ENCODE assay signal across 26 cellular contexts in genomic region chr3:160061525-160061924, GRCh38.
A peak's percentile ranks its signal among the peaks of the same experiment; 100 is the strongest.
DNase-seq lines count a peak whose midpoint lies in the region; ATAC-seq, FAIRE-seq and TF ChIP-seq lines count a peak whose summit lies in the region.
"Had no signal": no experiment of that assay in that cellular context is flagged by ENCODE, and none has a peak within 500 bp of the region (broad histone marks: within the 10 kb centered on the region; RNA-seq: fewer than 3 reads in every experiment).

No MANE protein-coding gene starts in this region.

- FAIRE-seq in K562 (lab: Jason Lieb, UNC) = no peak
- FAIRE-seq: GM12891 had no signal

- H3K4me2 ChIP-seq in K562 (ENCODE audit: insufficient read depth, low read length) = no peak overlapping the region; the same call in 1 of the 2 replicates
- H3K4me2 ChIP-seq: KMS-11 had no signal

- DNase-seq in activated CD4-positive, alpha-beta T cell treated with anti-CD3 and anti-CD28 coated beads for 36 hours = peak; percentile 9
- no peak for DNase-seq in activated CD4-positive, alpha-beta T cell treated with anti-CD3 and anti-CD28 coated beads, Interleukin-2, amount 50 U/mL, for 1 hour
- no peak for DNase-seq in CD4-positive, alpha-beta memory T cell
- DNase-seq in activated CD4-positive, alpha-beta memory T cell treated with anti-CD3 and anti-CD28 coated beads for 36 hours = no peak
- DNase-seq in K562 (ENCODE audit: extremely low read depth in 1 of 4, low spot score in 3 of 4) = no peak
- no peak for DNase-seq in SK-N-DZ (ENCODE audit: low spot score)
- no peak for DNase-seq in GM13976 (ENCODE audit: low spot score)
- DNase-seq in GM10248 (ENCODE audit: extremely low spot score) = no peak
- DNase-seq: 8988T; activated CD4-positive, alpha-beta T cell treated with anti-CD3 and anti-CD28 coated beads for 4 hours; central memory CD4-positive, alpha-beta T cell; heart left ventricle; MM.1S; mucosa of descending colon; NCI-H1436 treated with DMSO at 0.1 percent for 48 hours; NCI-H446; NCI-H82; right cardiac atrium; spleen; stimulated activated CD4-positive, alpha-beta T cell treated with anti-CD3 and anti-CD28 coated beads, Interleukin-2, amount 100 ng/mL, for 48 hours had no signal

- intact Hi-C loops in activated CD4-positive, alpha-beta T cell treated with anti-CD3 and anti-CD28 coated beads for 36 hours (cut with DNase I, micrococcal nuclease) = no loop called here
- intact Hi-C loops in CD4-positive, alpha-beta memory T cell (cut with micrococcal nuclease) = no loop called here
- intact Hi-C loops in activated CD4-positive, alpha-beta memory T cell treated with anti-CD3 and anti-CD28 coated beads for 36 hours (cut with micrococcal nuclease) = no loop called here
- intact Hi-C loops in K562 (cut with micrococcal nuclease) = no loop called here

- H3K36me3 ChIP-seq in CD4-positive, alpha-beta memory T cell (ENCODE audit: insufficient read depth, low read length) = no peaks in the 10 kb centered on the region
- H3K36me3 ChIP-seq in K562 (ENCODE audit: control insufficient read depth, insufficient read depth, low read length) = no peaks in the 10 kb centered on the region
- H3K36me3 ChIP-seq: heart left ventricle, spleen had no signal

- no peak overlapping the region for H3K4me3 ChIP-seq in CD4-positive, alpha-beta memory T cell (ENCODE audit: low read length in 2 of 2)
- H3K4me3 ChIP-seq in K562 = no peak overlapping the region
- H3K4me3 ChIP-seq: heart left ventricle, lung, mucosa of descending colon, spleen had no signal

- no peak for TF ChIP-seq EP300 in K562 (IDR thresholded peaks at IDR 0.05; ENCODE audit: low read length)

- H3K27ac Mint-ChIP-seq in activated CD4-positive, alpha-beta T cell treated with anti-CD3 and anti-CD28 coated beads for 36 hours = peak overlapping the region; percentile 10
- peak overlapping the region in 2 of 7 donors; percentile 4 to 44 for H3K27ac Mint-ChIP-seq in CD4-positive, alpha-beta memory T cell
- H3K27ac Mint-ChIP-seq in activated CD4-positive, alpha-beta memory T cell treated with anti-CD3 and anti-CD28 coated beads for 36 hours = no peak overlapping the region
- H3K27ac Mint-ChIP-seq: stimulated activated memory B cell treated with anti-CD40 and anti-IgM and Interleukin-4, amounts not matched to agents 10 μg/mL and 1 μg/mL and 100 μg/mL, for 72 hours had no signal

- no peaks in the 10 kb centered on the region for H3K27me3 Mint-ChIP-seq in activated CD4-positive, alpha-beta T cell treated with anti-CD3 and anti-CD28 coated beads for 36 hours
- peaks cover 0 to 3% of the 10 kb centered on the region in 2 donors for H3K27me3 Mint-ChIP-seq in CD4-positive, alpha-beta memory T cell
- H3K27me3 Mint-ChIP-seq in activated CD4-positive, alpha-beta memory T cell treated with anti-CD3 and anti-CD28 coated beads for 36 hours = no peaks in the 10 kb centered on the region
- H3K27me3 Mint-ChIP-seq: stimulated activated memory B cell treated with anti-CD40 and anti-IgM and Interleukin-4, amounts not matched to agents 10 μg/mL and 1 μg/mL and 100 μg/mL, for 72 hours had no signal

- H3K9me3 ChIP-seq in CD4-positive, alpha-beta memory T cell (ENCODE audit: control insufficient read depth in 1 of 2, low read length in 2 of 2) = no peaks in the 10 kb centered on the region
- H3K9me3 ChIP-seq in K562 (replicated peaks; ENCODE audit: control insufficient read depth, insufficient read depth, low read depth, low read length) = no peaks in the 10 kb centered on the region
- H3K9me3 ChIP-seq: heart left ventricle, mucosa of descending colon had no signal

- no peaks in the 10 kb centered on the region for H3K4me1 ChIP-seq in CD4-positive, alpha-beta memory T cell (ENCODE audit: insufficient read depth, low read length)
- H3K4me1 ChIP-seq in K562 (replicated peaks in 1 of 2; ENCODE audit: control insufficient read depth in 2 of 2, insufficient read depth in 2 of 2, low read length in 2 of 2) = no peaks in the 10 kb centered on the region
- H3K4me1 ChIP-seq: heart left ventricle, spleen had no signal

- TF ChIP-seq POLR2A in K562 (conservative IDR thresholded peaks at IDR 0.05) = no peak

- no peaks in the 10 kb centered on the region for H3K36me3 Mint-ChIP-seq in activated CD4-positive, alpha-beta T cell treated with anti-CD3 and anti-CD28 coated beads for 36 hours (ENCODE audit: low read depth)
- H3K36me3 Mint-ChIP-seq in CD4-positive, alpha-beta memory T cell = no peaks in the 10 kb centered on the region
- H3K36me3 Mint-ChIP-seq in activated CD4-positive, alpha-beta memory T cell treated with anti-CD3 and anti-CD28 coated beads for 36 hours = no peaks in the 10 kb centered on the region
- H3K36me3 Mint-ChIP-seq: CD14-positive monocyte; stimulated activated memory B cell treated with anti-CD40 and anti-IgM and Interleukin-4, amounts not matched to agents 10 μg/mL and 1 μg/mL and 100 μg/mL, for 72 hours had no signal

- H3K4me1 Mint-ChIP-seq in activated CD4-positive, alpha-beta T cell treated with anti-CD3 and anti-CD28 coated beads for 36 hours = peaks cover 6% of the 10 kb centered on the region
- peaks cover 0 to 7% (median 4%) of the 10 kb centered on the region in 4 donors for H3K4me1 Mint-ChIP-seq in CD4-positive, alpha-beta memory T cell
- peaks cover 4% of the 10 kb centered on the region for H3K4me1 Mint-ChIP-seq in activated CD4-positive, alpha-beta memory T cell treated with anti-CD3 and anti-CD28 coated beads for 36 hours (ENCODE audit: low read depth)
- H3K4me1 Mint-ChIP-seq: neural crest cell; stimulated activated memory B cell treated with anti-CD40 and anti-IgM and Interleukin-4, amounts not matched to agents 10 μg/mL and 1 μg/mL and 100 μg/mL, for 72 hours had no signal

- no peak for TF ChIP-seq RAD21 in K562 (CRISPR knock-in tag; conservative IDR thresholded peaks at IDR 0.05 in 1 of 2, IDR thresholded peaks at IDR 0.05 in 1 of 2)

- no peak overlapping the region for H3K27ac ChIP-seq in CD4-positive, alpha-beta memory T cell (ENCODE audit: low read depth, low read length)
- H3K27ac ChIP-seq in K562 (ENCODE audit: extremely low read depth, low read depth, low read length) = no peak overlapping the region
- H3K27ac ChIP-seq: heart left ventricle, KMS-11, spleen had no signal

- H3K9ac ChIP-seq in K562 (ENCODE audit: insufficient read depth in 1 of 2, low read depth in 2 of 2, low read length in 2 of 2) = no peak overlapping the region
- H3K9ac ChIP-seq: KMS-11 had no signal

- no peaks in the 10 kb centered on the region for H4K20me1 ChIP-seq in K562 (replicated peaks; ENCODE audit: control insufficient read depth, insufficient read depth, low read length)

- H3K9me3 Mint-ChIP-seq in activated CD4-positive, alpha-beta T cell treated with anti-CD3 and anti-CD28 coated beads for 36 hours (ENCODE audit: low read depth) = peaks cover 4% of the 10 kb centered on the region
- no peaks in the 10 kb centered on the region for H3K9me3 Mint-ChIP-seq in CD4-positive, alpha-beta memory T cell
- H3K9me3 Mint-ChIP-seq in activated CD4-positive, alpha-beta memory T cell treated with anti-CD3 and anti-CD28 coated beads for 36 hours = peaks cover 3% of the 10 kb centered on the region
- H3K9me3 Mint-ChIP-seq: stimulated activated memory B cell treated with anti-CD40 and anti-IgM and Interleukin-4, amounts not matched to agents 10 μg/mL and 1 μg/mL and 100 μg/mL, for 72 hours had no signal

- H3K27me3 ChIP-seq in CD4-positive, alpha-beta memory T cell (ENCODE audit: insufficient read depth, low read length) = no peaks in the 10 kb centered on the region
- peaks cover 0 to 7% of the 10 kb centered on the region in 2 experiments; a peak in 2 of 5 replicates for H3K27me3 ChIP-seq in K562 (ENCODE audit: control insufficient read depth in 2 of 2, insufficient read depth in 2 of 2, low read length in 2 of 2)
- H3K27me3 ChIP-seq: heart left ventricle, spleen had no signal

- in situ Hi-C loops in K562 (cut with MboI) (no loop called here), GM13976 (cut with MboI; ENCODE audit: low sequenced_read_pairs, unreplicated experiment) (no loop called here)

- no peaks in the 10 kb centered on the region for H3K79me2 ChIP-seq in K562 (ENCODE audit: control insufficient read depth, insufficient read depth, low read length)

- 6% methylated on average over 10 of the region's 12 CpGs for WGBS in K562 (ENCODE audit: insufficient coverage, low coverage, missing lambda C conversion rate)

- CTCF ChIA-PET in activated CD4-positive, alpha-beta T cell treated with anti-CD3 and anti-CD28 coated beads for 36 hours (lab: Charles Lee) = no interaction called here
- CTCF ChIA-PET in CD4-positive, alpha-beta memory T cell (lab: Charles Lee; ENCODE audit: partially characterized antibody) = no interaction called here
- CTCF ChIA-PET in activated CD4-positive, alpha-beta memory T cell treated with anti-CD3 and anti-CD28 coated beads for 36 hours (lab: Charles Lee) = interaction anchor here (0.6 kb wide), 3 partner anchors 221 to 1224 kb away, joined by 3 to 4 read pairs (median 3); no protein-coding TSS in a partner anchor
- CTCF ChIA-PET in K562 (lab: Yijun Ruan, JAX; ENCODE audit: low intra/inter-chr PET ratio) = no interaction called here
- CTCF ChIA-PET in GM10248 (lab: Yijun Ruan, JAX) = interaction anchor here (1.4 kb wide), 1 partner anchor 9 kb away, joined by 5 read pairs; no protein-coding TSS in a partner anchor

- peak; percentile 39 for ATAC-seq in activated CD4-positive, alpha-beta T cell treated with anti-CD3 and anti-CD28 coated beads for 36 hours
- no peak for ATAC-seq in K562
- ATAC-seq: heart left ventricle; mucosa of descending colon; right cardiac atrium; stimulated activated memory B cell treated with anti-CD40 and anti-IgM and Interleukin-4, amounts not matched to agents 10 μg/mL and 1 μg/mL and 100 μg/mL, for 72 hours had no signal

- no TSS peak for BruUV-seq in K562 (replicated peaks; lab: Mats Ljungman, UMichigan)

- H2AFZ ChIP-seq in K562 (ENCODE audit: low read depth, low read length) = no peak overlapping the region

- TF ChIP-seq CTCF in K562 (IDR thresholded peaks at IDR 0.05 in 2 of 3, conservative IDR thresholded peaks at IDR 0.05 in 1 of 3; ENCODE audit: insufficient read depth in 2 of 3, low read depth in 1 of 3, low read length in 3 of 3) = no peak
- no peak for TF ChIP-seq CTCF in GM13976 (IDR thresholded peaks at IDR 0.05; ENCODE audit: borderline replicate concordance, control extremely low read depth, extremely low read depth, insufficient read depth, missing control alignments)
- TF ChIP-seq CTCF in GM10248 (IDR thresholded peaks at IDR 0.05; ENCODE audit: control extremely low read depth, extremely low read depth, low read depth, missing control alignments) = no peak

- H3K9me1 ChIP-seq in K562 (ENCODE audit: control insufficient read depth, insufficient read depth, low read length) = no peaks in the 10 kb centered on the region

- POLR2A ChIA-PET in activated CD4-positive, alpha-beta T cell treated with anti-CD3 and anti-CD28 coated beads for 36 hours (lab: Charles Lee) = interaction anchor here (0.6 to 1.0 kb wide), 2 partner anchors 14 to 693 kb away, joined by 4 to 5 read pairs; no protein-coding TSS in a partner anchor
- POLR2A ChIA-PET in CD4-positive, alpha-beta memory T cell (lab: Charles Lee; ENCODE audit: partially characterized antibody) = no interaction called here
- POLR2A ChIA-PET in activated CD4-positive, alpha-beta memory T cell treated with anti-CD3 and anti-CD28 coated beads for 36 hours (lab: Charles Lee) = no interaction called here
- POLR2A ChIA-PET in K562 (lab: Yijun Ruan, JAX) (interaction anchor here (0.6 kb wide), 1 partner anchor 294 kb away, joined by 3 read pairs; no protein-coding TSS in a partner anchor), GM10248 (lab: Yijun Ruan, JAX) (no interaction called here)

- H3K4me3 Mint-ChIP-seq in activated CD4-positive, alpha-beta T cell treated with anti-CD3 and anti-CD28 coated beads for 36 hours = no peak overlapping the region
- H3K4me3 Mint-ChIP-seq in CD4-positive, alpha-beta memory T cell = peak overlapping the region in 7 of 8 donors; percentile 32 to 73 (median 54)
- H3K4me3 Mint-ChIP-seq in activated CD4-positive, alpha-beta memory T cell treated with anti-CD3 and anti-CD28 coated beads for 36 hours = peak overlapping the region; percentile 23
- H3K4me3 Mint-ChIP-seq: neural crest cell; stimulated activated memory B cell treated with anti-CD40 and anti-IgM and Interleukin-4, amounts not matched to agents 10 μg/mL and 1 μg/mL and 100 μg/mL, for 72 hours had no signal

Comparison
In these comparisons a context has a peak if more than half of its experiments do, and no peak if none do; other contexts are left out.
1. CTCF ChIA-PET loops: an anchor here in activated CD4-positive, alpha-beta memory T cell treated with anti-CD3 and anti-CD28 coated beads for 36 hours (0.6 kb wide) and GM10248 (1.4 kb wide); none called in activated CD4-positive, alpha-beta T cell treated with anti-CD3 and anti-CD28 coated beads for 36 hours, CD4-positive, alpha-beta memory T cell and K562.
2. POLR2A ChIA-PET loops: an anchor here in activated CD4-positive, alpha-beta T cell treated with anti-CD3 and anti-CD28 coated beads for 36 hours (0.6 to 1.0 kb wide) and K562 (0.6 kb wide); none called in CD4-positive, alpha-beta memory T cell, activated CD4-positive, alpha-beta memory T cell treated with anti-CD3 and anti-CD28 coated beads for 36 hours and GM10248.